ENCODE assay signal across 8 cellular contexts in the genomic region with DNA sequence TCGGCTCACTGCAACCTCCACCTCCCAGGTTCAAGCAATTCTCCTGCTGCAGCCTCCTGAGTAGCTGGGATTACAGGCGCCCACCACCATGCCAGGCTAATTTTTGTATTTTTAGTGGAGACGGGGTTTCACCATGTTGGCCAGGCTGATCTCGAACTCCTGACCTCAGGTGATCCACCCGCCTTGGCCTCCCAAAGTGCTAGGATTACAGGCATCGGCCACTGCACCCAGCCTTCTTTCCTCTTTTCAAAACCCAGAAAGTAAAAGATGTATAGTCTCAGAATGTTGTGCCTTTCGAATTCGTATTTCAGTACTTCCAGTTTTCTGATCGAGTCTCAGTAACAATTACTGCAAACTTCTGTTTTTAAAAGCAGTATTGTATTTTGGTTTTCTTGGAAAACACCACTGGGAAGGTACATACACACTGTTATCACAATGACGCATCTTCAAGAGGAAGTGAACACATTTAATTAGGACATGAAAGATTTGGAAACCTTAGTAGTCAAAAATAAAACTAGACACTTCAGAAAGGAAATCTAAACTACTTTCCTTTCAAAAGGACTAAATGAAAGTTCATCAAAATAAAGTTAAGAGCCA.
DNase-seq lines count a peak whose midpoint lies in the region; ATAC-seq and TF ChIP-seq lines count a peak whose summit lies in the region.
"Not testable (repeated sequence)": the region's sequence is repeated elsewhere in the genome, so short reads cannot be mapped to it uniquely, and the experiment has no call there.

No MANE protein-coding gene starts in this region.

- not testable (repeated sequence) for H3K79me2 ChIP-seq in GM23248 (ENCODE audit: insufficient read depth)

- not testable (repeated sequence) for H3K4me3 Mint-ChIP-seq in CD4-positive, alpha-beta T cell
- peak overlapping the region; percentile 52 for H3K4me3 Mint-ChIP-seq in T-helper 2 cell treated with Interferon-gamma antibody and Interleukin-4, amounts not matched to agents 5 μg/mL and 100 μg/mL, for 36 hours
- peak overlapping the region; percentile 43 for H3K4me3 Mint-ChIP-seq in activated naive CD4-positive, alpha-beta T cell treated with anti-CD3 and anti-CD28 coated beads, Interleukin-2, amount 50 U/mL, for 24 hours
- peak overlapping the region; percentile 56 for H3K4me3 Mint-ChIP-seq in dendritic cell treated with granulocyte-macrophage colony-stimulating factor and Interleukin-4, amounts not matched to agents 40 ng/mL and 50 ng/mL, for 4 days

- TF ChIP-seq CTCF in CD4-positive, alpha-beta T cell (IDR thresholded peaks at IDR 0.05); NB4 (IDR thresholded peaks at IDR 0.05; ENCODE audit: low read depth, low read length); lower lobe of right lung (IDR thresholded peaks at IDR 0.05): not testable (repeated sequence)

- H3K36me3 ChIP-seq in GM23248 (ENCODE audit: low read depth); lower lobe of right lung: not testable (repeated sequence)

- TF ChIP-seq POLR2A in NB4 (IDR thresholded peaks at IDR 0.05; ENCODE audit: extremely low read depth, insufficient read length): not testable (repeated sequence)

- H3K9me2 ChIP-seq in GM23248 (ENCODE audit: insufficient read depth): not testable (repeated sequence)

- H2AFZ ChIP-seq in GM23248: 0 out of 2 replicates have a peak overlapping the region, but pooled peaks have one; percentile 20

- not testable (repeated sequence) for H3K9me3 Mint-ChIP-seq in CD4-positive, alpha-beta T cell; T-helper 2 cell treated with Interferon-gamma antibody and Interleukin-4, amounts not matched to agents 5 μg/mL and 100 μg/mL, for 36 hours; activated naive CD4-positive, alpha-beta T cell treated with anti-CD3 and anti-CD28 coated beads, Interleukin-2, amount 50 U/mL, for 24 hours; dendritic cell treated with granulocyte-macrophage colony-stimulating factor and Interleukin-4, amounts not matched to agents 40 ng/mL and 50 ng/mL, for 4 days

- peaks cover 46% of the 10 kb centered on the region for H3K4me1 ChIP-seq in GM23248 (ENCODE audit: insufficient read depth)
- peaks cover 16% of the 10 kb centered on the region for H3K4me1 ChIP-seq in lower lobe of right lung

- H3F3A ChIP-seq in GM23248 (ENCODE audit: insufficient read depth): peaks cover 33% of the 10 kb centered on the region

- POLR2A ChIA-PET in CD4-positive, alpha-beta T cell (lab: Charles Lee): not testable (repeated sequence)

- ATAC-seq in CD4-positive, alpha-beta T cell (ENCODE audit: poor library complexity): peak; percentile 32
- peak; percentile 51 to 52 for ATAC-seq in lower lobe of right lung
- peak; percentile 38 for ATAC-seq in stimulated activated naive CD8-positive, alpha-beta T cell treated with anti-CD3 and anti-CD28 coated beads, Interleukin-15, Interleukin-2, amounts not matched to agents 100 U/mL and 50 U/mL, for 24 hours

- H3K4me2 ChIP-seq in GM23248 (ENCODE audit: unreplicated experiment): peak overlapping the region; percentile 25

- intact Hi-C loops in CD4-positive, alpha-beta T cell (cut with DNase I, micrococcal nuclease); dendritic cell treated with granulocyte-macrophage colony-stimulating factor and Interleukin-4, amounts not matched to agents 40 ng/mL and 50 ng/mL, for 4 days (cut with micrococcal nuclease); lower lobe of right lung (cut with DNase I): not testable (repeated sequence)

- CTCF ChIA-PET in CD4-positive, alpha-beta T cell (lab: Charles Lee): not testable (repeated sequence)

- DNase-seq in CD4-positive, alpha-beta T cell; GM23248; T-helper 2 cell treated with Interferon-gamma antibody and Interleukin-4, amounts not matched to agents 5 μg/mL and 100 μg/mL, for 36 hours (ENCODE audit: low spot score); lower lobe of right lung; stimulated activated naive CD8-positive, alpha-beta T cell treated with anti-CD3 and anti-CD28 coated beads, Interleukin-15, Interleukin-2, amounts not matched to agents 100 U/mL and 50 U/mL, for 24 hours: not testable (repeated sequence)
- DNase-seq in NB4 (ENCODE audit: low read depth): peak; percentile 51

- not testable (repeated sequence) for H3K9me3 ChIP-seq in CD4-positive, alpha-beta T cell (ENCODE audit: control insufficient read depth, low read length); GM23248 (ENCODE audit: low read depth); lower lobe of right lung

- 90 to 92% methylated on average over 10 of the region's 10 CpGs for WGBS in GM23248 (ENCODE audit: low coverage in 1 of 2, low lambda C conversion rate in 2 of 2, missing lambda C conversion rate in 2 of 2), 2 experiments

- in situ Hi-C loops in GM23248 (cut with MboI): not testable (repeated sequence)

- peaks cover 15% of the 10 kb centered on the region for H3K4me1 Mint-ChIP-seq in CD4-positive, alpha-beta T cell (ENCODE audit: low read depth)
- peaks cover 14% of the 10 kb centered on the region for H3K4me1 Mint-ChIP-seq in T-helper 2 cell treated with Interferon-gamma antibody and Interleukin-4, amounts not matched to agents 5 μg/mL and 100 μg/mL, for 36 hours (ENCODE audit: low read depth)
- H3K4me1 Mint-ChIP-seq in activated naive CD4-positive, alpha-beta T cell treated with anti-CD3 and anti-CD28 coated beads, Interleukin-2, amount 50 U/mL, for 24 hours; dendritic cell treated with granulocyte-macrophage colony-stimulating factor and Interleukin-4, amounts not matched to agents 40 ng/mL and 50 ng/mL, for 4 days (ENCODE audit: low read depth): not testable (repeated sequence)

- not testable (repeated sequence) for H4K20me1 ChIP-seq in GM23248 (ENCODE audit: insufficient read depth)

- H3K27ac Mint-ChIP-seq in CD4-positive, alpha-beta T cell: peak overlapping the region; percentile 64
- H3K27ac Mint-ChIP-seq in T-helper 2 cell treated with Interferon-gamma antibody and Interleukin-4, amounts not matched to agents 5 μg/mL and 100 μg/mL, for 36 hours: peak overlapping the region; percentile 69
- not testable (repeated sequence) for H3K27ac Mint-ChIP-seq in activated naive CD4-positive, alpha-beta T cell treated with anti-CD3 and anti-CD28 coated beads, Interleukin-2, amount 50 U/mL, for 24 hours
- H3K27ac Mint-ChIP-seq in dendritic cell treated with granulocyte-macrophage colony-stimulating factor and Interleukin-4, amounts not matched to agents 40 ng/mL and 50 ng/mL, for 4 days: peak overlapping the region; percentile 91

- H3K27me3 ChIP-seq in CD4-positive, alpha-beta T cell (ENCODE audit: control insufficient read depth, insufficient read depth, low read length); GM23248 (replicated peaks; ENCODE audit: insufficient read depth); lower lobe of right lung (ENCODE audit: low read depth): not testable (repeated sequence)

- H3K36me3 Mint-ChIP-seq in CD4-positive, alpha-beta T cell (ENCODE audit: low read depth); T-helper 2 cell treated with Interferon-gamma antibody and Interleukin-4, amounts not matched to agents 5 μg/mL and 100 μg/mL, for 36 hours (ENCODE audit: low read depth); activated naive CD4-positive, alpha-beta T cell treated with anti-CD3 and anti-CD28 coated beads, Interleukin-2, amount 50 U/mL, for 24 hours; dendritic cell treated with granulocyte-macrophage colony-stimulating factor and Interleukin-4, amounts not matched to agents 40 ng/mL and 50 ng/mL, for 4 days (ENCODE audit: low read depth): not testable (repeated sequence)

- not testable (repeated sequence) for H3K27me3 Mint-ChIP-seq in CD4-positive, alpha-beta T cell; T-helper 2 cell treated with Interferon-gamma antibody and Interleukin-4, amounts not matched to agents 5 μg/mL and 100 μg/mL, for 36 hours (ENCODE audit: low read depth); activated naive CD4-positive, alpha-beta T cell treated with anti-CD3 and anti-CD28 coated beads, Interleukin-2, amount 50 U/mL, for 24 hours; dendritic cell treated with granulocyte-macrophage colony-stimulating factor and Interleukin-4, amounts not matched to agents 40 ng/mL and 50 ng/mL, for 4 days

- not testable (repeated sequence) for H3K9ac ChIP-seq in GM23248

- H3K4me3 ChIP-seq in GM23248; NB4 (ENCODE audit: low read depth, low read length); lower lobe of right lung: not testable (repeated sequence)

- H3K27ac ChIP-seq in CD4-positive, alpha-beta T cell (ENCODE audit: low read depth, low read length): not testable (repeated sequence)
- peak overlapping the region; percentile 59; the same call in 1 of the 2 replicates for H3K27ac ChIP-seq in GM23248
- H3K27ac ChIP-seq in lower lobe of right lung: peak overlapping the region; percentile 28
